1 cellular context compared by ENCODE assay signal in the genomic region with DNA sequence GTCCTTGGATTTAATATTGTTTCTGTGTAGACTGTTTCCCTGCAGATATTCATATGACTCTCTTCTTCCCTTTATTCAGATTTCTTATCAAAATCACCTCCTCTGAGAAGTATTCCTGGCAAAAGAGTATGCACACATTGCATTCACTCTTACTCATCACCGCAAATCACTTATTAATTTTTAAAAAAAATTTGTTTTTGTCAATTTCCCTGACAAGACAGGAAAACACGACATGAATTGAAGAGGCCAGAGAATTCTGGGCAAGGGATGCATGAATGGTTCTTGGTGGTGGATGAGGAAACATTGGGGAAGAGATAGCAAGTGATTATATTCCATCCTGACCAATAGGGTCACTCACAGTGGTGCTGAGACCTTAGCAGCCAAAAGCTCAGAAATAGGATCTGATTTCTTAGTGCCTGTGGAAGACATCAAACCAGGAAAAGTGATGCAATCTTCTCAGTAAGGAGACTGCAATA.
TF ChIP-seq lines count a peak whose summit lies in the region.

No MANE protein-coding gene starts in this region.

TF ChIP-seq in SK-N-SH, 30 proteins besides CTCF, POLR2A, EP300 and RAD21 (continued from another document):
- no peak for TF ChIP-seq USF1 (IDR thresholded peaks at IDR 0.05; ENCODE audit: borderline replicate concordance, low read depth)
- no peak for TF ChIP-seq EZH2phosphoT487 (IDR thresholded peaks at IDR 0.05; ENCODE audit: borderline replicate concordance, low read depth)
- no peak for TF ChIP-seq TCF12 (IDR thresholded peaks at IDR 0.05)
